Comparison of ENCODE assay signal across 13 cellular contexts in the genomic region with DNA sequence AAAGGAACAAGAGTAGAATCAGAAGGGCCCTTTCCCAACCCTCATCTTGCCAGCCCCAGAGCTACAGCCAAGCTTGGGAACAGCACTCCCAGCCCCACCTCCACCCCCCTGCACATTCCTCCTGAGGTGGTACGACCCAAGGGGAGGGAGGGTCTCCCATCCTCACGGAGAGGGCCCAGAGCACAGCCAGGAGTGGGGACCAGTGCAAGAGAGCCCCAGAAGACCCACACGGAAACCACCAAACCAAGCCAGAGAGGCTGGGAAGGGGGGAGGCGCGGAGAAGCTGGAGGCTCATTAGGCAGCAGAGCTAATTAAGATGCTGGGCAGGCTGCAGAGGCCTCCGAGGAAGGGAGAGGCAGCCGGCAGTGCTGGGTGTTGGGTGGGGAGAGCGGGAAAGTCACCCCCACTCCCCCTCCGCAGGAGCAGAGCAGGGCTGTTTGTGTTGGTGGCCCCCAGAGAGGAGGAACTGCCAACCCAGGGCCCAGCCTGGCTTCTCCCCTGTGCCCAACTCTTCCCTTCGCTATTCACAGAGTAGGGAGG. TPM values are rescaled to one million over a fixed set of nuclear protein-coding genes. Genes with fewer than 3 reads are reported as not detected.
A peak's percentile ranks its signal among the peaks of the same experiment; 100 is the strongest.
DNase-seq lines count a peak whose midpoint lies in the region; ATAC-seq, FAIRE-seq and TF ChIP-seq lines count a peak whose summit lies in the region.
"Had no signal": no experiment of that assay in that cellular context is flagged by ENCODE, and none has a peak within 500 bp of the region (broad histone marks: within the 10 kb centered on the region; RNA-seq: fewer than 3 reads in every experiment).

No MANE protein-coding gene starts in this region.

- H3K9me3 Mint-ChIP-seq in activated CD4-positive, alpha-beta T cell treated with anti-CD3 and anti-CD28 coated beads for 36 hours (ENCODE audit: low read depth) = no peaks in the 10 kb centered on the region
- H3K9me3 Mint-ChIP-seq: stimulated activated naive CD8-positive, alpha-beta T cell treated with anti-CD3 and anti-CD28 coated beads, Interleukin-15, Interleukin-2, amounts not matched to agents 100 ng/mL and 50 ng/mL, for 24 hours had no signal

- no peak overlapping the region for H3K4me3 Mint-ChIP-seq in activated CD4-positive, alpha-beta T cell treated with anti-CD3 and anti-CD28 coated beads for 36 hours

- H3K9me3 ChIP-seq in DND-41 (ENCODE audit: insufficient read depth, low read length, severe bottlenecking) (no peaks in the 10 kb centered on the region), OCI-LY7 (ENCODE audit: low read length) (no peaks in the 10 kb centered on the region)

- peaks cover 26% of the 10 kb centered on the region for H4K20me1 ChIP-seq in DND-41 (ENCODE audit: insufficient read depth, low read length)
- no peaks in the 10 kb centered on the region; the same call in 1 of the 2 replicates for H4K20me1 ChIP-seq in OCI-LY7 (ENCODE audit: insufficient read depth, low read length)

- DNase-seq in DND-41 = no peak
- DNase-seq in OCI-LY7 (ENCODE audit: low spot score) = no peak
- DNase-seq in frontal cortex (ENCODE audit: low spot score in 2 of 2) = peak; percentile 60 to 68
- peak; percentile 61 for DNase-seq in putamen (ENCODE audit: low spot score)
- no peak for DNase-seq in SIG-M5 treated with dmso at 0.1 percent for 504 hours (lab: John Stamatoyannopoulos, UW; ENCODE audit: unreplicated experiment)
- no peak for DNase-seq in stimulated activated CD4-positive, alpha-beta T cell treated with anti-CD3 and anti-CD28 coated beads, Interleukin-4, amount 100 ng/mL, for 4 hours
- DNase-seq in activated CD4-positive, alpha-beta T cell treated with anti-CD3 and anti-CD28 coated beads for 36 hours = no peak
- DNase-seq: NCI-H446, retina had no signal

- H3K9ac ChIP-seq in DND-41 (ENCODE audit: low read depth, low read length) = peak overlapping the region; percentile 93; the same call in 1 of the 2 replicates

- FAIRE-seq in frontal cortex (lab: Jason Lieb, UNC) = no peak

- peaks cover 53% of the 10 kb centered on the region for H3K4me1 ChIP-seq in DND-41 (ENCODE audit: insufficient read depth, low read length)
- H3K4me1 ChIP-seq in OCI-LY7 (ENCODE audit: insufficient read depth, low read length, poor library complexity, severe bottlenecking) = peaks cover 46% of the 10 kb centered on the region

- no TSS peak for BruUV-seq in OCI-LY7 (replicated peaks; lab: Mats Ljungman, UMichigan)

- H2AFZ ChIP-seq in DND-41 (ENCODE audit: low read depth, low read length) = no peak overlapping the region
- H2AFZ ChIP-seq in OCI-LY7 (ENCODE audit: low read length) = no peak overlapping the region

- intact Hi-C loops in OCI-LY7 (cut with micrococcal nuclease; ENCODE audit: unreplicated experiment) = no loop called here
- intact Hi-C loops in activated CD4-positive, alpha-beta T cell treated with anti-CD3 and anti-CD28 coated beads for 36 hours (cut with DNase I, micrococcal nuclease) = loop anchor here (5.0 kb wide), 2 partner anchors 43 to 323 kb away; a partner anchor contains a TSS

- H3K36me3 ChIP-seq in DND-41 (ENCODE audit: insufficient read depth, low read length) (peaks cover 47% of the 10 kb centered on the region), OCI-LY7 (ENCODE audit: insufficient read depth, low read length) (peaks cover 46% of the 10 kb centered on the region)

- TF ChIP-seq CTCF in DND-41 (IDR thresholded peaks at IDR 0.05; ENCODE audit: borderline replicate concordance, extremely low read depth, low read length, poor library complexity, severe bottlenecking) (no peak), OCI-LY7 (conservative IDR thresholded peaks at IDR 0.05; ENCODE audit: low read length) (no peak)

- no peaks in the 10 kb centered on the region for H3K27me3 ChIP-seq in DND-41 (ENCODE audit: insufficient read depth, low read length, poor library complexity)

- H3K4me1 Mint-ChIP-seq in activated CD4-positive, alpha-beta T cell treated with anti-CD3 and anti-CD28 coated beads for 36 hours = peaks cover 24% of the 10 kb centered on the region

- peaks cover 8% of the 10 kb centered on the region for H3K36me3 Mint-ChIP-seq in activated CD4-positive, alpha-beta T cell treated with anti-CD3 and anti-CD28 coated beads for 36 hours (ENCODE audit: low read depth)
- H3K36me3 Mint-ChIP-seq: activated naive CD8-positive, alpha-beta T cell had no signal

- POLR2A ChIA-PET in OCI-LY7 (lab: Charles Lee) = interaction anchor here (1.3 to 1.5 kb wide), 2 partner anchors 14 to 22 kb away, joined by 3 to 5 read pairs; no protein-coding TSS in a partner anchor
- POLR2A ChIA-PET in activated CD4-positive, alpha-beta T cell treated with anti-CD3 and anti-CD28 coated beads for 36 hours (lab: Charles Lee) = interaction anchor here (1.0 kb wide), 1 partner anchor 23 kb away, joined by 3 read pairs; no protein-coding TSS in a partner anchor

- H3K4me2 ChIP-seq in DND-41 (ENCODE audit: insufficient read depth, low read length) (peak overlapping the region; percentile 15; the same call in 1 of the 2 replicates), OCI-LY7 (ENCODE audit: low read length) (peak overlapping the region; percentile 96)

- H3K9me2 ChIP-seq in OCI-LY7 (ENCODE audit: insufficient read depth, low read length) = no peaks in the 10 kb centered on the region

- no peak for ATAC-seq in DND-41 (ENCODE audit: insufficient read depth, low read depth)
- no peak for ATAC-seq in GM21723 (IDR thresholded peaks at IDR 0.05; ENCODE audit: unreplicated experiment)
- ATAC-seq in activated CD4-positive, alpha-beta T cell treated with anti-CD3 and anti-CD28 coated beads for 36 hours = no peak

- no peak overlapping the region for H3K27ac Mint-ChIP-seq in activated CD4-positive, alpha-beta T cell treated with anti-CD3 and anti-CD28 coated beads for 36 hours
- H3K27ac Mint-ChIP-seq: activated naive CD8-positive, alpha-beta T cell had no signal

- peak overlapping the region; percentile 99; the same call in 1 of the 2 replicates for H3K27ac ChIP-seq in DND-41 (ENCODE audit: low read length)
- peak overlapping the region; percentile 16 for H3K27ac ChIP-seq in OCI-LY7 (ENCODE audit: low read depth, low read length, poor library complexity, severe bottlenecking)
- H3K27ac ChIP-seq: HL-60 had no signal

- H3K27me3 Mint-ChIP-seq in activated CD4-positive, alpha-beta T cell treated with anti-CD3 and anti-CD28 coated beads for 36 hours = no peaks in the 10 kb centered on the region
- H3K27me3 Mint-ChIP-seq: activated naive CD8-positive, alpha-beta T cell; stimulated activated naive CD8-positive, alpha-beta T cell treated with anti-CD3 and anti-CD28 coated beads, Interleukin-15, Interleukin-2, amounts not matched to agents 100 ng/mL and 50 ng/mL, for 24 hours had no signal

- H3K79me2 ChIP-seq in DND-41 (ENCODE audit: insufficient read depth, low read length) (peaks cover 46% of the 10 kb centered on the region), OCI-LY7 (ENCODE audit: insufficient read depth, low read depth, low read length) (peaks cover 18% of the 10 kb centered on the region)

- no peak overlapping the region for H3K4me3 ChIP-seq in DND-41 (ENCODE audit: low read depth in 1 of 2, low read length in 2 of 2)
- peak overlapping the region; percentile 91 for H3K4me3 ChIP-seq in OCI-LY7 (ENCODE audit: low read depth, low read length, poor library complexity, severe bottlenecking)

- CTCF ChIA-PET in OCI-LY7 (lab: Charles Lee; ENCODE audit: unreplicated experiment) = interaction anchor here (1.3 kb wide), 1 partner anchor 43 kb away, joined by 5 read pairs; no protein-coding TSS in a partner anchor
- CTCF ChIA-PET in activated CD4-positive, alpha-beta T cell treated with anti-CD3 and anti-CD28 coated beads for 36 hours (lab: Charles Lee) = interaction anchor here (0.5 to 2.0 kb wide), 4 partner anchors 12 to 324 kb away, joined by 3 to 10 read pairs (median 4); no protein-coding TSS in a partner anchor

RNA-seq across cellular contexts. Expression of a gene that starts 2.4 kb away (rescaled TPM):
- total RNA-seq in OCI-LY7 (2014; rRNA removed; shearing (Covaris generic)) = 17.9 and 23.7 TPM in 2 replicates
- total RNA-seq in OCI-LY7 (2022) (30.9 and 35.5 TPM in 2 replicates), frontal cortex (14.3 TPM)
- 10 to 100 TPM; 11.8 to 12.3 TPM for total RNA-seq in activated CD4-positive, alpha-beta T cell treated with anti-CD3 and anti-CD28 coated beads for 36 hours

RNA-seq across cellular contexts. Expression of a gene that starts 5.0 kb away (rescaled TPM):
- total RNA-seq in OCI-LY7 (2014; rRNA removed; shearing (Covaris generic)) = 4,395 and 6,079 TPM in 2 replicates
- total RNA-seq in OCI-LY7 (2022) (3,132 and 3,168 TPM in 2 replicates), frontal cortex (1,210 TPM)
- 1,000 to 10,000 TPM; 2,801 to 2,985 TPM for total RNA-seq in activated CD4-positive, alpha-beta T cell treated with anti-CD3 and anti-CD28 coated beads for 36 hours

RNA-seq across cellular contexts. Expression of a gene that starts 29.1 kb away (rescaled TPM):
- 0.16 and 2.4 TPM in 2 replicates for total RNA-seq in OCI-LY7 (2014; rRNA removed; shearing (Covaris generic))
- total RNA-seq in OCI-LY7 (2022) (0.65 and 0.68 TPM in 2 replicates), frontal cortex (not detected)
- not detected for total RNA-seq in activated CD4-positive, alpha-beta T cell treated with anti-CD3 and anti-CD28 coated beads for 36 hours

RNA-seq across cellular contexts. Expression of a gene that starts 30.7 kb away (rescaled TPM):
- 0.03 TPM in 1 of 2 replicates, not detected in the other for total RNA-seq in OCI-LY7 (2014; rRNA removed; shearing (Covaris generic))
- total RNA-seq in OCI-LY7 (2022) (not detected in 2 replicates), frontal cortex (under 0.01 TPM)
- total RNA-seq in activated CD4-positive, alpha-beta T cell treated with anti-CD3 and anti-CD28 coated beads for 36 hours = not detected

RNA-seq across cellular contexts. Expression of a gene that starts 43.6 kb away (rescaled TPM):
- total RNA-seq in OCI-LY7 (2014; rRNA removed; shearing (Covaris generic)) = 0.13 and 0.41 TPM in 2 replicates
- total RNA-seq in OCI-LY7 (2022) = 0.67 TPM in 1 of 2 replicates, not detected in the other
- 9.8 TPM for total RNA-seq in frontal cortex
- 1 to 10 TPM; 1.2 to 2.4 TPM for total RNA-seq in activated CD4-positive, alpha-beta T cell treated with anti-CD3 and anti-CD28 coated beads for 36 hours

Comparison
In these comparisons a context has a peak if more than half of its experiments do, and no peak if none do; other contexts are left out.
1. DNase-seq: peak in frontal cortex (2 of 2) and putamen (single experiment); none in DND-41 (single experiment), OCI-LY7 (single experiment), SIG-M5 treated with dmso at 0.1 percent for 504 hours (single experiment), stimulated activated CD4-positive, alpha-beta T cell treated with anti-CD3 and anti-CD28 coated beads, Interleukin-4, amount 100 ng/mL, for 4 hours (0 of 2) and activated CD4-positive, alpha-beta T cell treated with anti-CD3 and anti-CD28 coated beads for 36 hours (single experiment).